8 cellular contexts compared by ENCODE assay signal in genomic region chr2:98460573-98461560, GRCh38. TPM values are rescaled to one million over a fixed set of nuclear protein-coding genes. Genes with fewer than 3 reads are reported as not detected.
A peak's percentile ranks its signal among the peaks of the same experiment; 100 is the strongest.
DNase-seq lines count a peak whose midpoint lies in the region; ATAC-seq and TF ChIP-seq lines count a peak whose summit lies in the region.

No MANE protein-coding gene starts in this region.

- no peaks in the 10 kb centered on the region for H3K27me3 ChIP-seq in foreskin keratinocyte

- TF ChIP-seq CTCF in GM13977 (IDR thresholded peaks at IDR 0.05; ENCODE audit: extremely low read depth, insufficient read depth, missing control alignments) (no peak), foreskin keratinocyte (conservative IDR thresholded peaks at IDR 0.05) (no peak)

- H3K27ac ChIP-seq in foreskin keratinocyte = no peak overlapping the region

- DNase-seq in GM13977 (ENCODE audit: low spot score) (peak; percentile 68), MV-4-11 (lab: John Stamatoyannopoulos, UW) (peak; percentile 75), hypothalamus (lab: John Stamatoyannopoulos, UW) (no peak), AG08395 (ENCODE audit: low spot score) (no peak), foreskin keratinocyte (no peak)
- DNase-seq in activated naive CD4-positive, alpha-beta T cell treated with Interleukin-2 at 50 U/mL for 16 hours = peak; percentile 79
- DNase-seq in stimulated activated CD4-positive, alpha-beta T cell treated with anti-CD3 and anti-CD28 coated beads, Interleukin-4, amount 100 ng/mL, for 1 hour = peak; percentile 76

- ATAC-seq in GM21717 (IDR thresholded peaks at IDR 0.05; ENCODE audit: unreplicated experiment) = peak; percentile 56
- ATAC-seq in foreskin keratinocyte = no peak

- H3K4me1 ChIP-seq in foreskin keratinocyte = peaks cover 12% of the 10 kb centered on the region

- in situ Hi-C loops in GM13977 (cut with MboI; ENCODE audit: low pct_unique_long_range_greater_than_20kb, low sequenced_read_pairs, unreplicated experiment) = no loop called here

RNA-seq across cellular contexts. Expression of gene INPP4A, which starts 16.2 kb away (rescaled TPM):
- 12.4 and 13.1 TPM in 2 replicates for total RNA-seq in foreskin keratinocyte
- polyA plus RNA-seq in foreskin keratinocyte = 2.9 and 3.0 TPM in 2 replicates

Comparison
In these comparisons a context has a peak if more than half of its experiments do, and no peak if none do; other contexts are left out.
1. DNase-seq: peak in GM13977 (single experiment), MV-4-11 (single experiment), activated naive CD4-positive, alpha-beta T cell treated with Interleukin-2 at 50 U/mL for 16 hours (single experiment) and stimulated activated CD4-positive, alpha-beta T cell treated with anti-CD3 and anti-CD28 coated beads, Interleukin-4, amount 100 ng/mL, for 1 hour (single experiment); none in hypothalamus (0 of 51), AG08395 (single experiment) and foreskin keratinocyte (0 of 2).